In the genomic region with DNA sequence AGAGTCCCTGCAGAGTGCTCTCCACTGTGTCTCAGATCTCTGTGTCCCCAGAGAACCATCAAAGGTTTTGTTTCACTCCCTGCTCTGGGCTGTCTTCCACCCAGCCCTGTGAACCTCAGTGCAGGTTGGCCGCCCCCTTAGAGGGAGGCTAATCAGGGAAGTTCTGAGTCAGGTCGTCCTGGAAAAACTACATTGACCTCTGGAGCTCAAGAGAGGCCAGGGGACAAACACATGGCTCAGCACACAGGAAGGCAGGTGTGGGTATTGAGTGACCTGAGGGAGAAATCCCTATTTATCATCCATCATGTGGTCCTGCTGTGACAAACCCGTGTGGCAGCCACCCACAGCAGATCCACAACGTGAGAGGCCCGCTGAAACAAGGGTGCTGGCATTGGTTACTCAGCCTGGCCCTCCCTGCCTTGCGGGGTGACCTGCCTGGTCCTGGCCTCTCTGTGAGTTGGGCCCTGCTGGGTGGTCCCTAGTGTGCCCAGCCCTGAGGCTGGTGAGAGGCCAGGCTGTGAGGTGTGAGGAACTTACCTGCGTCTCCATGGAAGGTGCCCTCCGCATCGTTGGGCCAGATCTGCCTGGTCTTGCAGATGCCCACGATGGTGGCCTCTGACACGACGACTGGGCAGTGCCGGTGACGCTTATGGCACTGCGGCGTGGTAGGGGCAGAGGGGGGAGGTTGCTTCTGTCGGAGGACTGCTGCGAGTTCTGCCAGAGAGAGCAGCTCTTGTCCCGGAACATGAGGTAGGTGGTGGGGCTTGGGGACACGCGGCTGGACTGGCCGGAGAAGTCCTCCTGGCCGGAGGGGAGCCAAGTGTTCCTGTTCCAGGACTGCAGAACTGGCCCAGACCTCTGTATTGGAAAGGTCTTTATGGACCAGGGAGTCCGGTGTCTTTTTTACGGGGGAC, we compare ENCODE assay signal across 9 cellular contexts. TPM values are rescaled to one million over a fixed set of nuclear protein-coding genes. Genes with fewer than 3 reads are reported as not detected.
DNase-seq lines count a peak whose midpoint lies in the region; ATAC-seq and TF ChIP-seq lines count a peak whose summit lies in the region.
"Had no signal": no experiment of that assay in that cellular context is flagged by ENCODE, and none has a peak within 500 bp of the region (broad histone marks: within the 10 kb centered on the region; RNA-seq: fewer than 3 reads in every experiment).

No MANE protein-coding gene starts in this region.

- no peaks in the 10 kb centered on the region for H3K9me2 ChIP-seq in PC-9 (ENCODE audit: insufficient read depth)

- DNase-seq in ELR (ENCODE audit: low read depth) (peak; percentile 25), PC-9 (no peak), colonic mucosa (peak; percentile 32), mucosa of descending colon (peak in 1 of 3 donors; percentile 62), vagina (ENCODE audit: extremely low spot score in 2 of 2) (no peak), 8988T (no peak), CD1c-positive myeloid dendritic cell (ENCODE audit: extremely low spot score) (no peak)

- CTCF ChIA-PET in PC-9 (lab: Charles Lee): interaction anchor here (2.4 kb wide), 1 partner anchor 103 kb away, joined by 21 read pairs; no protein-coding TSS in a partner anchor

- TF ChIP-seq CTCF in PC-9 (conservative IDR thresholded peaks at IDR 0.05) (no peak), colonic mucosa (IDR thresholded peaks at IDR 0.05) (no peak), mucosa of descending colon (IDR thresholded peaks at IDR 0.05) (no peak), vagina (IDR thresholded peaks at IDR 0.05) (no peak)

- POLR2A ChIA-PET in PC-9 (lab: Charles Lee; ENCODE audit: unreplicated experiment): interaction anchor here (0.6 to 0.7 kb wide), 2 partner anchors 41 to 1105 kb away, joined by 3 to 12 read pairs; no protein-coding TSS in a partner anchor

- H4K20me1 ChIP-seq in PC-9 (ENCODE audit: insufficient read depth): peaks cover 31% of the 10 kb centered on the region

- H3K79me2 ChIP-seq in PC-9 (ENCODE audit: low read depth): peaks cover 35% of the 10 kb centered on the region

- ATAC-seq in mucosa of descending colon: peak; percentile 5
- no peak for ATAC-seq in GM19395 (IDR thresholded peaks at IDR 0.05; ENCODE audit: unreplicated experiment)

- peak overlapping the region; percentile 44 to 73 for H3K9ac ChIP-seq in colonic mucosa (ENCODE audit: low read depth in 2 of 2, low read length in 2 of 2)

- H3K9me3 ChIP-seq in PC-9 (ENCODE audit: insufficient read depth, low read depth) (peaks cover 5% of the 10 kb centered on the region; the same call in 1 of the 2 replicates), colonic mucosa (no peaks in the 10 kb centered on the region), mucosa of descending colon (peaks cover 11% of the 10 kb centered on the region), vagina (no peaks in the 10 kb centered on the region)

- H3K4me3 ChIP-seq in PC-9 (peak overlapping the region; percentile 54), colonic mucosa (peak overlapping the region; percentile 39), mucosa of descending colon (no peak overlapping the region), vagina (peak overlapping the region; percentile 59 to 82)

- H3K27ac ChIP-seq in PC-9 (no peak overlapping the region), colonic mucosa (no peak overlapping the region), vagina (peak overlapping the region; percentile 83)

- peak overlapping the region; percentile 54; the same call in 1 of the 2 replicates for H2AFZ ChIP-seq in PC-9

- intact Hi-C loops in PC-9 (cut with micrococcal nuclease; ENCODE audit: unreplicated experiment) (loop anchor here (5.0 kb wide), 2 partner anchors 68 to 83 kb away; no protein-coding TSS in a partner anchor), colonic mucosa (cut with DNase I) (loop anchor here (2.0 kb wide), 1 partner anchor 103 kb away; no protein-coding TSS in a partner anchor), mucosa of descending colon (cut with DNase I, micrococcal nuclease) (loop anchor here (2.0 to 5.0 kb wide), 2 partner anchors 99 to 103 kb away; no protein-coding TSS in a partner anchor), vagina (cut with DNase I) (loop anchor here (1.0 to 5.0 kb wide), 2 partner anchors 102 to 198 kb away; no protein-coding TSS in a partner anchor)

- no peak for TF ChIP-seq POLR2A in vagina (IDR thresholded peaks at IDR 0.05)

- H3K4me1 ChIP-seq in PC-9 (replicated peaks; ENCODE audit: insufficient read depth) (peaks cover 30% of the 10 kb centered on the region), colonic mucosa (peaks cover 23% of the 10 kb centered on the region), mucosa of descending colon (ENCODE audit: low read depth) (peaks cover 39% of the 10 kb centered on the region), vagina (peaks cover 57% of the 10 kb centered on the region)

- TSS peak; percentile 48 for BruUV-seq in PC-9 (replicated peaks; lab: Mats Ljungman, UMichigan)

- H3K36me3 ChIP-seq in PC-9 (ENCODE audit: low read depth): no peaks in the 10 kb centered on the region
- no peaks in the 10 kb centered on the region for H3K36me3 ChIP-seq in colonic mucosa
- H3K36me3 ChIP-seq in mucosa of descending colon (ENCODE audit: low read depth): no peaks in the 10 kb centered on the region
- H3K36me3 ChIP-seq in vagina: no peaks in the 10 kb centered on the region

- H3F3A ChIP-seq in PC-9 (ENCODE audit: insufficient read depth, low read depth): peaks cover 29% of the 10 kb centered on the region

- peak overlapping the region; percentile 72 for H3K4me2 ChIP-seq in PC-9

- H3K27me3 ChIP-seq in PC-9 (ENCODE audit: insufficient read depth, low read depth) (no peaks in the 10 kb centered on the region), colonic mucosa (no peaks in the 10 kb centered on the region), vagina (no peaks in the 10 kb centered on the region)

RNA-seq across cellular contexts. Expression of gene BCR, which starts 0.7 kb away (rescaled TPM):
- total RNA-seq in PC-9 (2021) (47.8 and 54.9 TPM in 2 replicates), colonic mucosa (10 to 100 TPM; 39.2 to 57.8 TPM), mucosa of descending colon (10 to 100 TPM; 43.6 to 56.0 (median 49.5) TPM), vagina (52.5 TPM)

RNA-seq across cellular contexts. Expression of gene RAB36, which starts 34.4 kb away (rescaled TPM):
- total RNA-seq in PC-9 (2021): 5.8 and 6.8 TPM in 2 replicates
- 1 to 10 TPM in 1 of 2 donors, under 1 TPM in 1; 0.98 to 2.3 TPM for total RNA-seq in colonic mucosa
- 1 to 10 TPM; 1.0 to 6.4 (median 1.2) TPM for total RNA-seq in mucosa of descending colon
- 3.2 TPM for total RNA-seq in vagina

RNA-seq across cellular contexts. Expression of gene RSPH14, which starts 37.8 kb away (rescaled TPM):
- total RNA-seq in PC-9 (2021): 0.28 TPM in 1 of 2 replicates, not detected in the other
- under 1 TPM; 0.45 to 0.69 TPM for total RNA-seq in colonic mucosa
- total RNA-seq in mucosa of descending colon: under 1 TPM in 2 of 3 donors, not detected in 1; 0.54 to 0.58 TPM
- not detected for total RNA-seq in vagina
- total RNA-seq: SK-MEL-5 had no signal

Comparison
In these comparisons a context has a peak if more than half of its experiments do, and no peak if none do; other contexts are left out.
1. DNase-seq: peak in ELR (single experiment) and colonic mucosa (single experiment); none in PC-9 (0 of 2), vagina (0 of 2), 8988T (single experiment) and CD1c-positive myeloid dendritic cell (single experiment).